ENCODE assay signal across 8 cellular contexts in genomic region chr2:28809927-28810326, GRCh38. TPM values are rescaled to one million over a fixed set of nuclear protein-coding genes. Genes with fewer than 3 reads are reported as not detected.
DNase-seq lines count a peak whose midpoint lies in the region; ATAC-seq and TF ChIP-seq lines count a peak whose summit lies in the region.

No MANE protein-coding gene starts in this region.

- H3K4me3 Mint-ChIP-seq in effector memory CD8-positive, alpha-beta T cell: peak overlapping the region; percentile 81 to 84

- TF ChIP-seq EP300 in neural cell (conservative IDR thresholded peaks at IDR 0.05; ENCODE audit: poor library complexity, severe bottlenecking): no peak

- DNase-seq in BJ (ENCODE audit: low read depth) (no peak), RKO (ENCODE audit: low spot score) (no peak), COLO668 (lab: John Stamatoyannopoulos, UW; ENCODE audit: unreplicated experiment) (no peak), GM13976 (ENCODE audit: low spot score) (no peak)
- no peak for DNase-seq in effector memory CD8-positive, alpha-beta T cell

- in situ Hi-C loops in GM13976 (cut with MboI; ENCODE audit: low sequenced_read_pairs, unreplicated experiment): loop anchor here (25.0 kb wide), 1 partner anchor 377 kb away; no protein-coding TSS in a partner anchor

- TF ChIP-seq RAD21 in neural cell (conservative IDR thresholded peaks at IDR 0.05): no peak

- H3K27ac Mint-ChIP-seq in effector memory CD8-positive, alpha-beta T cell: peak overlapping the region; percentile 64 to 76

- H3K36me3 ChIP-seq in BJ (ENCODE audit: control insufficient read depth, insufficient read depth, low read length): no peaks in the 10 kb centered on the region
- H3K36me3 ChIP-seq in HUES64 (ENCODE audit: insufficient read depth, low read length): no peaks in the 10 kb centered on the region
- H3K36me3 ChIP-seq in neural cell (ENCODE audit: insufficient read depth, low read length): no peaks in the 10 kb centered on the region

- peak overlapping the region; percentile 3 for H3K4me2 ChIP-seq in neural cell (ENCODE audit: low read length)

- peaks cover 23% of the 10 kb centered on the region for H3K36me3 Mint-ChIP-seq in effector memory CD8-positive, alpha-beta T cell (ENCODE audit: insufficient read depth)

- H2AFZ ChIP-seq in neural cell (ENCODE audit: low read depth, low read length): no peak overlapping the region

- POLR2A ChIA-PET in BJ (lab: Charles Lee): no interaction called here

- ATAC-seq in effector memory CD8-positive, alpha-beta T cell (replicated peaks): no peak
- no peak for ATAC-seq in HG03439 (IDR thresholded peaks at IDR 0.05; ENCODE audit: unreplicated experiment)

- no peaks in the 10 kb centered on the region; the same call in 1 of the 2 replicates for H3K4me1 ChIP-seq in HUES64 (ENCODE audit: insufficient read depth, low read length)

- H3K27me3 Mint-ChIP-seq in effector memory CD8-positive, alpha-beta T cell: no peaks in the 10 kb centered on the region

- TF ChIP-seq CTCF in BJ (IDR thresholded peaks at IDR 0.05; ENCODE audit: insufficient read depth, low read depth, low read length) (no peak), neural cell (IDR thresholded peaks at IDR 0.05; ENCODE audit: poor library complexity, severe bottlenecking) (no peak), GM13976 (IDR thresholded peaks at IDR 0.05; ENCODE audit: borderline replicate concordance, control extremely low read depth, extremely low read depth, insufficient read depth, missing control alignments) (no peak)

- CTCF ChIA-PET in BJ (lab: Yijun Ruan, JAX): interaction anchor here (0.8 to 1.9 kb wide), 3 partner anchors 9 to 215 kb away, joined by 3 to 5 read pairs (median 3); no protein-coding TSS in a partner anchor

- no peaks in the 10 kb centered on the region for H3F3A ChIP-seq in neural cell (ENCODE audit: insufficient read depth, low read length, poor library complexity, severe bottlenecking)

- no peaks in the 10 kb centered on the region for H3K9me2 ChIP-seq in neural cell (ENCODE audit: insufficient read depth, low read length)

- H3K27me3 ChIP-seq in BJ (ENCODE audit: control insufficient read depth, insufficient read depth, low read length) (no peaks in the 10 kb centered on the region), HUES64 (ENCODE audit: insufficient read depth, low read length) (peaks cover 27% of the 10 kb centered on the region), neural cell (ENCODE audit: insufficient read depth, low read depth, low read length) (no peaks in the 10 kb centered on the region)

- H4K20me1 ChIP-seq in neural cell (ENCODE audit: insufficient read depth): no peaks in the 10 kb centered on the region

- no peaks in the 10 kb centered on the region for H3K79me2 ChIP-seq in neural cell (replicated peaks; ENCODE audit: insufficient read depth, low read length)

- H3K9ac ChIP-seq in HUES64 (ENCODE audit: low read depth, low read length): 0 out of 2 replicates have a peak overlapping the region, but pooled peaks have one; percentile 25
- peak overlapping the region; percentile 65 for H3K9ac ChIP-seq in neural cell (ENCODE audit: low read length)

- H3K9me3 ChIP-seq in HUES64 (ENCODE audit: insufficient read depth, low read depth, low read length): no peaks in the 10 kb centered on the region
- H3K9me3 ChIP-seq in neural cell (ENCODE audit: low read length): no peaks in the 10 kb centered on the region

- whole genome bisulfite sequencing in HUES64: 77% methylated on average over 10 of the region's 10 CpGs

- H3K9me3 Mint-ChIP-seq in effector memory CD8-positive, alpha-beta T cell: no peaks in the 10 kb centered on the region

- peaks cover 7% of the 10 kb centered on the region in 2 donors for H3K4me1 Mint-ChIP-seq in effector memory CD8-positive, alpha-beta T cell (ENCODE audit: low read depth in 2 of 2)

- H3K4me3 ChIP-seq in BJ (ENCODE audit: low read depth, low read length) (peak overlapping the region; percentile 51), HUES64 (ENCODE audit: low read length) (peak overlapping the region; percentile 57), neural cell (ENCODE audit: low read length) (peak overlapping the region; percentile 71)

- H3K27ac ChIP-seq in HUES64 (ENCODE audit: low read depth, low read length): no peak overlapping the region
- peak overlapping the region; percentile 60 for H3K27ac ChIP-seq in neural cell (ENCODE audit: low read length)

TF ChIP-seq in neural cell, 6 proteins besides CTCF, POLR2A, EP300 and RAD21:
- no peak for TF ChIP-seq MXI1 (conservative IDR thresholded peaks at IDR 0.05; ENCODE audit: poor library complexity, severe bottlenecking)
- no peak for TF ChIP-seq REST (IDR thresholded peaks at IDR 0.05; ENCODE audit: borderline replicate concordance)
- TF ChIP-seq POLR2AphosphoS5 (IDR thresholded peaks at IDR 0.05): no peak
- TF ChIP-seq SMC3 (conservative IDR thresholded peaks at IDR 0.05; ENCODE audit: poor library complexity): no peak
- no peak for TF ChIP-seq TAF1 (IDR thresholded peaks at IDR 0.05; ENCODE audit: low read depth)
- TF ChIP-seq EZH2 (IDR thresholded peaks at IDR 0.05; ENCODE audit: borderline replicate concordance, insufficient read depth, low read length, poor library complexity, severe bottlenecking): no peak

RNA-seq across cellular contexts. Expression of gene SPDYA, which starts 0.7 kb away (rescaled TPM):
- polyA plus RNA-seq in BJ (2011; rRNA removed) (0.10 TPM in 1 of 2 replicates, not detected in the other), neural cell (0.22 and 0.46 TPM in 2 replicates)
- polyA minus RNA-seq in BJ (2011; rRNA and poly(A)+ RNA removed): 0.26 and 0.66 TPM in 2 replicates
- not detected for polyA plus RNA-seq in HUES64 (2013, experiment 1 of 2)
- polyA plus RNA-seq in HUES64 (2013, experiment 2 of 2): not detected
- polyA minus RNA-seq in neural cell: 1.2 and 1.4 TPM in 2 replicates

RNA-seq across cellular contexts. Expression of gene PPP1CB, which starts 58.3 kb away (rescaled TPM):
- polyA plus RNA-seq in BJ (2011; rRNA removed) (45.2 and 75.4 TPM in 2 replicates), neural cell (135 and 239 TPM in 2 replicates)
- polyA minus RNA-seq in BJ (2011; rRNA and poly(A)+ RNA removed): 80.3 and 89.8 TPM in 2 replicates
- 95.0 TPM for polyA plus RNA-seq in HUES64 (2013, experiment 1 of 2)
- 92.6 TPM for polyA plus RNA-seq in HUES64 (2013, experiment 2 of 2)
- polyA minus RNA-seq in neural cell: 360 and 371 TPM in 2 replicates
